Comparison of ENCODE assay signal across 8 cellular contexts in genomic region chr12:85659754-85660530, GRCh38.
"Had no signal": no experiment of that assay in that cellular context is flagged by ENCODE, and none has a peak within 500 bp of the region (broad histone marks: within the 10 kb centered on the region; RNA-seq: fewer than 3 reads in every experiment).

No MANE protein-coding gene starts in this region.

- FAIRE-seq: HepG2, HTR-8/SVneo, K562 had no signal

- H3K4me3 ChIP-seq: K562 had no signal

- H3K27ac ChIP-seq: HL-60, KMS-11 had no signal

- DNase-seq: IMR-90, KBM-7, KG1 had no signal

- H3K4me2 ChIP-seq: KMS-11 had no signal

- ATAC-seq: HepG2, K562 had no signal

- H3K9ac ChIP-seq: KMS-11 had no signal
